ENCODE assay signal across 14 cellular contexts in genomic region chr5:35058395-35058794, GRCh38. TPM values are rescaled to one million over a fixed set of nuclear protein-coding genes. Genes with fewer than 3 reads are reported as not detected.
DNase-seq lines count a peak whose midpoint lies in the region; ATAC-seq, FAIRE-seq and TF ChIP-seq lines count a peak whose summit lies in the region.
"Had no signal": no experiment of that assay in that cellular context is flagged by ENCODE, and none has a peak within 500 bp of the region (broad histone marks: within the 10 kb centered on the region; RNA-seq: fewer than 3 reads in every experiment).

No MANE protein-coding gene starts in this region.

- TF ChIP-seq POLR2A in esophagus squamous epithelium (IDR thresholded peaks at IDR 0.05): no peak

- DNase-seq in activated CD4-positive, CD25-positive, alpha-beta regulatory T cell (lab: John Stamatoyannopoulos, UW): no peak
- DNase-seq in globus pallidus (ENCODE audit: low spot score): peak; percentile 15
- no peak for DNase-seq in esophagus squamous epithelium (lab: John Stamatoyannopoulos, UW)
- DNase-seq in small intestine: no peak
- DNase-seq in mucosa of descending colon: no peak
- DNase-seq: 8988T, DND-41 had no signal

- intact Hi-C loops in esophagus squamous epithelium (cut with DNase I) (no loop called here), mucosa of descending colon (cut with DNase I, micrococcal nuclease) (no loop called here)

- H3K9me3 ChIP-seq in esophagus squamous epithelium (no peaks in the 10 kb centered on the region), small intestine (ENCODE audit: control insufficient read depth, low read depth) (no peaks in the 10 kb centered on the region), mucosa of descending colon (no peaks in the 10 kb centered on the region)

- H3K4me1 ChIP-seq in esophagus squamous epithelium (no peaks in the 10 kb centered on the region), small intestine (ENCODE audit: control insufficient read depth in 2 of 2, insufficient read depth in 1 of 2, low read depth in 1 of 2, low read length in 1 of 2) (no peaks in the 10 kb centered on the region), mucosa of descending colon (ENCODE audit: low read depth) (no peaks in the 10 kb centered on the region)

- WGBS in esophagus squamous epithelium, 2 donors: 56 to 65% methylated on average over 2 of the region's 2 CpGs
- WGBS in small intestine, 3 donors: 59 to 87% (median 60%) methylated on average over 2 of the region's 2 CpGs

- TF ChIP-seq CTCF in esophagus squamous epithelium (IDR thresholded peaks at IDR 0.05) (no peak), mucosa of descending colon (IDR thresholded peaks at IDR 0.05) (no peak)

- FAIRE-seq in small intestine (lab: Jason Lieb, UNC): no peak
- FAIRE-seq: endothelial cell of umbilical vein had no signal

- H3K36me3 ChIP-seq in esophagus squamous epithelium: no peaks in the 10 kb centered on the region
- no peaks in the 10 kb centered on the region for H3K36me3 ChIP-seq in small intestine (ENCODE audit: control insufficient read depth in 2 of 2, insufficient read depth in 2 of 2, low read length in 2 of 2)
- no peaks in the 10 kb centered on the region for H3K36me3 ChIP-seq in mucosa of descending colon (ENCODE audit: low read depth)

- H3K27me3 ChIP-seq in esophagus squamous epithelium: no peaks in the 10 kb centered on the region
- H3K27me3 ChIP-seq in small intestine (ENCODE audit: control insufficient read depth in 2 of 2, insufficient read depth in 2 of 2, low read length in 2 of 2): no peaks in the 10 kb centered on the region

- H3K27ac ChIP-seq in esophagus squamous epithelium (no peak overlapping the region), small intestine (ENCODE audit: low read depth in 1 of 2, low read length in 1 of 2) (no peak overlapping the region)

- H3K4me3 ChIP-seq in esophagus squamous epithelium: no peak overlapping the region
- no peak overlapping the region for H3K4me3 ChIP-seq in small intestine (ENCODE audit: low read depth in 1 of 2, low read length in 2 of 2)
- no peak overlapping the region for H3K4me3 ChIP-seq in mucosa of descending colon
- H3K4me3 ChIP-seq: GM23338 had no signal

- ATAC-seq in activated CD4-positive, CD25-positive, alpha-beta regulatory T cell treated with anti-CD3 and anti-CD28 coated beads, Interleukin-2, amount 50 U/mL, for 24 hours: peak; percentile 78 to 81
- ATAC-seq in GM21526 (IDR thresholded peaks at IDR 0.05; ENCODE audit: low FRiP score, unreplicated experiment): peak; percentile 60
- ATAC-seq in HG03095 (IDR thresholded peaks at IDR 0.05; ENCODE audit: unreplicated experiment): peak; percentile 87
- ATAC-seq in mucosa of descending colon: no peak
- ATAC-seq: GM23338 had no signal

RNA-seq across cellular contexts. Expression of gene AGXT2, which starts 10.6 kb away (rescaled TPM):
- not detected for total RNA-seq in esophagus squamous epithelium
- polyA plus RNA-seq in small intestine: 1 to 10 TPM in 1 of 3 donors, under 1 TPM in 2; 0.31 to 1.1 (median 0.81) TPM
- total RNA-seq in mucosa of descending colon: not detected
- total RNA-seq: endothelial cell of umbilical vein, GM23338, LHCN-M2, myocyte had no signal
- polyA plus RNA-seq: endothelial cell of umbilical vein, GM23338 had no signal
